In genomic region chr12:66823857-66824570, GRCh38 we compare ENCODE assay signal across 1 cellular context.
TF ChIP-seq lines count a peak whose summit lies in the region.

No MANE protein-coding gene starts in this region.

TF ChIP-seq in HEK293, 187 proteins besides CTCF, POLR2A, EP300 and RAD21 (continued from another document and continues in another):
- no peak for TF ChIP-seq OVOL3 (tag by site-specific recombination; IDR thresholded peaks at IDR 0.05)
- 0 out of 2 replicates have a peak, but pooled peaks have one; percentile 1 for TF ChIP-seq ZNF654 (tag by site-specific recombination; IDR thresholded peaks at IDR 0.05; ENCODE audit: low read depth)
- TF ChIP-seq ZNF610 (tag by site-specific recombination; IDR thresholded peaks at IDR 0.05; ENCODE audit: borderline replicate concordance), result no peak
- TF ChIP-seq KLF17 (tag by site-specific recombination; IDR thresholded peaks at IDR 0.05), result peak; percentile 60
- no peak for TF ChIP-seq ZNF426 (tag by site-specific recombination; IDR thresholded peaks at IDR 0.05)
- TF ChIP-seq, protein P1, sequence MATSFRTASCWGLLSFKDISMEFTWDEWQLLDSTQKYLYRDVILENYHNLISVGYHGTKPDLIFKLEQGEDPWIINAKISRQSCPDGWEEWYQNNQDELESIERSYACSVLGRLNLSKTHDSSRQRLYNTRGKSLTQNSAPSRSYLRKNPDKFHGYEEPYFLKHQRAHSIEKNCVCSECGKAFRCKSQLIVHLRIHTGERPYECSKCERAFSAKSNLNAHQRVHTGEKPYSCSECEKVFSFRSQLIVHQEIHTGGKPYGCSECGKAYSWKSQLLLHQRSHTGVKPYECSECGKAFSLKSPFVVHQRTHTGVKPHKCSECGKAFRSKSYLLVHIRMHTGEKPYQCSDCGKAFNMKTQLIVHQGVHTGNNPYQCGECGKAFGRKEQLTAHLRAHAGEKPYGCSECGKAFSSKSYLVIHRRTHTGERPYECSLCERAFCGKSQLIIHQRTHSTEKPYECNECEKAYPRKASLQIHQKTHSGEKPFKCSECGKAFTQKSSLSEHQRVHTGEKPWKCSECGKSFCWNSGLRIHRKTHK (tag by site-specific recombination; IDR thresholded peaks at IDR 0.05), result no peak
- peak; percentile 29; the same call in 1 of the 2 replicates for TF ChIP-seq OSR2 (tag by site-specific recombination; IDR thresholded peaks at IDR 0.05)
- TF ChIP-seq HOXA7 (CRISPR knock-in tag; IDR thresholded peaks at IDR 0.05; ENCODE audit: borderline replicate concordance), result no peak
- TF ChIP-seq SETDB1 (IDR thresholded peaks at IDR 0.05; ENCODE audit: insufficient read length, low read length), result no peak
- TF ChIP-seq, protein P2, sequence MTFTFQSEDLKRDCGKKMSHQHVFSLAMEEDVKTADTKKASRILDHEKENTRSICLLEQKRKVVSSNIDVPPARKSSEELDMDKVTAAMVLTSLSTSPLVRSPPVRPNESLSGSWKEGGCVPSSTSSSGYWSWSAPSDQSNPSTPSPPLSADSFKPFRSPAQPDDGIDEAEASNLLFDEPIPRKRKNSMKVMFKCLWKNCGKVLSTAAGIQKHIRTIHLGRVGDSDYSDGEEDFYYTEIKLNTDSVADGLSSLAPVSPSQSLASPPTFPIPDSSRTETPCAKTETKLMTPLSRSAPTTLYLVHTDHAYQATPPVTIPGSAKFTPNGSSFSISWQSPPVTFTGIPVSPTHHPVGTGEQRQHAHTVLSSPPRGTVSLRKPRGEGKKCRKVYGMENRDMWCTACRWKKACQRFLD (tag by site-specific recombination; IDR thresholded peaks at IDR 0.05), result no peak
- TF ChIP-seq ZBTB11 (tag by site-specific recombination; conservative IDR thresholded peaks at IDR 0.05; ENCODE audit: low read depth), result no peak
- no peak for TF ChIP-seq ZNF175 (tag by site-specific recombination; IDR thresholded peaks at IDR 0.05)
- no peak for TF ChIP-seq ZNF292 (tag by site-specific recombination; IDR thresholded peaks at IDR 0.05; ENCODE audit: borderline replicate concordance, low read depth)
- peak; percentile 70 for TF ChIP-seq ZBTB21 (tag by site-specific recombination; IDR thresholded peaks at IDR 0.05)
- TF ChIP-seq, protein P3, sequence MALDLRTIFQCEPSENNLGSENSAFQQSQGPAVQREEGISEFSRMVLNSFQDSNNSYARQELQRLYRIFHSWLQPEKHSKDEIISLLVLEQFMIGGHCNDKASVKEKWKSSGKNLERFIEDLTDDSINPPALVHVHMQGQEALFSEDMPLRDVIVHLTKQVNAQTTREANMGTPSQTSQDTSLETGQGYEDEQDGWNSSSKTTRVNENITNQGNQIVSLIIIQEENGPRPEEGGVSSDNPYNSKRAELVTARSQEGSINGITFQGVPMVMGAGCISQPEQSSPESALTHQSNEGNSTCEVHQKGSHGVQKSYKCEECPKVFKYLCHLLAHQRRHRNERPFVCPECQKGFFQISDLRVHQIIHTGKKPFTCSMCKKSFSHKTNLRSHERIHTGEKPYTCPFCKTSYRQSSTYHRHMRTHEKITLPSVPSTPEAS (tag by site-specific recombination; IDR thresholded peaks at IDR 0.05), result no peak
- TF ChIP-seq, protein P4, sequence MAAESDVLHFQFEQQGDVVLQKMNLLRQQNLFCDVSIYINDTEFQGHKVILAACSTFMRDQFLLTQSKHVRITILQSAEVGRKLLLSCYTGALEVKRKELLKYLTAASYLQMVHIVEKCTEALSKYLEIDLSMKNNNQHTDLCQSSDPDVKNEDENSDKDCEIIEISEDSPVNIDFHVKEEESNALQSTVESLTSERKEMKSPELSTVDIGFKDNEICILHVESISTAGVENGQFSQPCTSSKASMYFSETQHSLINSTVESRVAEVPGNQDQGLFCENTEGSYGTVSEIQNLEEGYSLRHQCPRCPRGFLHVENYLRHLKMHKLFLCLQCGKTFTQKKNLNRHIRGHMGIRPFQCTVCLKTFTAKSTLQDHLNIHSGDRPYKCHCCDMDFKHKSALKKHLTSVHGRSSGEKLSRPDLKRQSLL (tag by site-specific recombination; IDR thresholded peaks at IDR 0.05), result no peak
- peak; percentile 40; the same call in 1 of the 2 replicates for TF ChIP-seq ZNF843 (tag by site-specific recombination; IDR thresholded peaks at IDR 0.05)
- TF ChIP-seq KLF10 (tag by site-specific recombination; IDR thresholded peaks at IDR 0.05), result no peak; the same call in none of the 2 replicates
- TF ChIP-seq ZNF600 (tag by site-specific recombination; IDR thresholded peaks at IDR 0.05), result peak; percentile 91
- no peak for TF ChIP-seq MYNN (tag by site-specific recombination; IDR thresholded peaks at IDR 0.05; ENCODE audit: borderline replicate concordance)
- TF ChIP-seq, protein P5, sequence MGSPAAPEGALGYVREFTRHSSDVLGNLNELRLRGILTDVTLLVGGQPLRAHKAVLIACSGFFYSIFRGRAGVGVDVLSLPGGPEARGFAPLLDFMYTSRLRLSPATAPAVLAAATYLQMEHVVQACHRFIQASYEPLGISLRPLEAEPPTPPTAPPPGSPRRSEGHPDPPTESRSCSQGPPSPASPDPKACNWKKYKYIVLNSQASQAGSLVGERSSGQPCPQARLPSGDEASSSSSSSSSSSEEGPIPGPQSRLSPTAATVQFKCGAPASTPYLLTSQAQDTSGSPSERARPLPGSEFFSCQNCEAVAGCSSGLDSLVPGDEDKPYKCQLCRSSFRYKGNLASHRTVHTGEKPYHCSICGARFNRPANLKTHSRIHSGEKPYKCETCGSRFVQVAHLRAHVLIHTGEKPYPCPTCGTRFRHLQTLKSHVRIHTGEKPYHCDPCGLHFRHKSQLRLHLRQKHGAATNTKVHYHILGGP (tag by site-specific recombination; IDR thresholded peaks at IDR 0.05), result no peak
- TF ChIP-seq ZBTB48 (tag by site-specific recombination; IDR thresholded peaks at IDR 0.05), result no peak; the same call in 1 of the 2 replicates
- TF ChIP-seq ZNF148 (tag by site-specific recombination; IDR thresholded peaks at IDR 0.05; ENCODE audit: borderline replicate concordance), result no peak
- peak; percentile 93 for TF ChIP-seq ZNF629 (tag by site-specific recombination; IDR thresholded peaks at IDR 0.05)
- TF ChIP-seq HOXD13 (CRISPR knock-in tag; IDR thresholded peaks at IDR 0.05; ENCODE audit: borderline replicate concordance), result no peak
- no peak for TF ChIP-seq ZNF530 (tag by site-specific recombination; IDR thresholded peaks at IDR 0.05; ENCODE audit: low read depth)
- no peak for TF ChIP-seq ZNF677 (tag by site-specific recombination; IDR thresholded peaks at IDR 0.05)
- TF ChIP-seq ZNF121 (tag by site-specific recombination; IDR thresholded peaks at IDR 0.05), result no peak
- TF ChIP-seq ZNF76 (tag by site-specific recombination; IDR thresholded peaks at IDR 0.05; ENCODE audit: borderline replicate concordance, low read depth), result no peak
- TF ChIP-seq ZNF138 (tag by site-specific recombination; IDR thresholded peaks at IDR 0.05; ENCODE audit: borderline replicate concordance), result no peak
- no peak for TF ChIP-seq ZNF211 (tag by site-specific recombination; IDR thresholded peaks at IDR 0.05; ENCODE audit: low read depth)
- TF ChIP-seq ZNF449 (tag by site-specific recombination; IDR thresholded peaks at IDR 0.05), result no peak; the same call in 1 of the 2 replicates
- no peak for TF ChIP-seq REST (tag by site-specific recombination; IDR thresholded peaks at IDR 0.05)
- TF ChIP-seq ZNF157 (tag by site-specific recombination; IDR thresholded peaks at IDR 0.05), result no peak
- peak; percentile 68 for TF ChIP-seq KLF8 (tag by site-specific recombination; IDR thresholded peaks at IDR 0.05)
- no peak for TF ChIP-seq SCRT1 (tag by site-specific recombination; IDR thresholded peaks at IDR 0.05; ENCODE audit: borderline replicate concordance)
- 0 out of 2 replicates have a peak, but pooled peaks have one; percentile 43 for TF ChIP-seq ZNF391 (tag by site-specific recombination; IDR thresholded peaks at IDR 0.05; ENCODE audit: borderline replicate concordance, low read depth)
- TF ChIP-seq ZNF555 (tag by site-specific recombination; conservative IDR thresholded peaks at IDR 0.05), result no peak
- peak; percentile 31; the same call in 1 of the 2 replicates for TF ChIP-seq TCF7L2 (IDR thresholded peaks at IDR 0.05; ENCODE audit: borderline replicate concordance, low read depth, low read length)
- TF ChIP-seq ZNF202 (tag by site-specific recombination; IDR thresholded peaks at IDR 0.05; ENCODE audit: borderline replicate concordance), result no peak
- TF ChIP-seq ZNF311 (tag by site-specific recombination; IDR thresholded peaks at IDR 0.05; ENCODE audit: borderline replicate concordance), result no peak
- no peak for TF ChIP-seq ZNF48 (tag by site-specific recombination; IDR thresholded peaks at IDR 0.05)
